Comparison of ENCODE assay signal across 8 cellular contexts in the genomic region with DNA sequence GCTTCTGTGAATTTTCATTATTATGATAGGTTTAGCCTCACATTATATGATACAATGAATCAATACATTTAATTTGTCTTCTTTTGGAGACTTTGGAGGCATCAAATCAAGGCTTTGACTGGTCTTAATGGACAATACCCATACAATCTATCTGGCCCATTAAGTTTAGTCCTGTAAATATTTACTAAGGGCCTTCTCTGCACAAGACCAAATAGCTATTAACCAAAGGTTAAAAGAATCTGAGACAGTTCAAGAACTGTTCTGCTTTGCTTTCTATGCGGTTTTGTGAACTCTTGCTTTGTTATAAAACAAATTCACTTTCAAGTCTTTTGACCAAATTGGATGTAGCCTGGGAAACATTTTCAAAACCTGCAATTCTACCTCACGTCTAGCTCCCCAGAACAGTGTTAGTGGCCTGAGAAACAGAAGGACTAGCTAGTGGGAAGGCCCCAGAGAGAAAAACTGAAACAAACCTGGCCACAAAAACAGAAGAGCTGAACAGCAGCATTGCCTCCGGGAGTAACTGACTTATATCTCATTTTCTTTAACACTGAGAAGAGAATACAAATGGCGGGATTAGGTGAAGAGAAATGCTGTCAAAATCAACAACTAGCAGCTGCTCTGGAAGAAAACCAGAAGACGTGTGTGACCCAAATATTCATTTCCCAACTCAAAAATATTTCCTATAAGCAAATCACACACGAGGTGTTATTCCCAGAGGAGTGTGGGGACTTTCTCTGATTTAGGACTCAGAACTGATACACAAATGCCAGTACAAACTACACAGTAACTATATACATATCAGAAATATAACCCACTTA. TPM values are rescaled to one million over a fixed set of nuclear protein-coding genes. Genes with fewer than 3 reads are reported as not detected.
DNase-seq lines count a peak whose midpoint lies in the region; ATAC-seq and TF ChIP-seq lines count a peak whose summit lies in the region.

No MANE protein-coding gene starts in this region.

- no peaks in the 10 kb centered on the region for H3K27me3 Mint-ChIP-seq in activated CD4-positive, alpha-beta T cell treated with anti-CD3 and anti-CD28 coated beads, Interleukin-2, amount 10 ng/mL, durations not matched to agents 24 days and 14 days

- peaks cover 33% of the 10 kb centered on the region for H3K9me3 Mint-ChIP-seq in activated CD4-positive, alpha-beta T cell treated with anti-CD3 and anti-CD28 coated beads, Interleukin-2, amount 10 ng/mL, durations not matched to agents 24 days and 14 days

- H3K4me1 Mint-ChIP-seq in activated CD4-positive, alpha-beta T cell treated with anti-CD3 and anti-CD28 coated beads, Interleukin-2, amount 10 ng/mL, durations not matched to agents 24 days and 14 days: peaks cover 29% of the 10 kb centered on the region

- peak overlapping the region in 3 of 5 donors; percentile 19 to 57 (median 52) for H3K27ac ChIP-seq in adrenal gland
- peak overlapping the region; percentile 4 to 67 for H3K27ac ChIP-seq in lung (ENCODE audit: low read depth in 1 of 2, low read length in 1 of 2)
- H3K27ac ChIP-seq in thoracic aorta: peak overlapping the region; percentile 40 to 68

- TF ChIP-seq CTCF in adrenal gland (IDR thresholded peaks at IDR 0.05): no peak
- no peak for TF ChIP-seq CTCF in lung (IDR thresholded peaks at IDR 0.05; ENCODE audit: control extremely low read depth, extremely low read depth)
- TF ChIP-seq CTCF in thoracic aorta (IDR thresholded peaks at IDR 0.05): no peak

- peak; percentile 78 for DNase-seq in activated CD4-positive, alpha-beta T cell treated with anti-CD3 and anti-CD28 coated beads, Interleukin-2, amount 10 ng/mL, durations not matched to agents 24 days and 14 days
- DNase-seq in activated CD4-positive, alpha-beta T cell treated with anti-CD3 and anti-CD28 coated beads, Interleukin-2, amount 50 U/mL, for 1 hour: no peak
- DNase-seq in adrenal gland: no peak
- no peak for DNase-seq in lung (ENCODE audit: low spot score)
- no peak for DNase-seq in thoracic aorta (ENCODE audit: low spot score)
- DNase-seq in ecto neural progenitor cell (ENCODE audit: low spot score): no peak
- no peak for DNase-seq in germinal center (ENCODE audit: low spot score)

- no peaks in the 10 kb centered on the region for H3K4me1 ChIP-seq in adrenal gland (replicated peaks in 1 of 2)
- H3K4me1 ChIP-seq in lung (ENCODE audit: control insufficient read depth in 2 of 2, insufficient read depth in 2 of 2, low read length in 2 of 2): peaks cover 0 to 4% of the 10 kb centered on the region in 2 donors
- H3K4me1 ChIP-seq in thoracic aorta (ENCODE audit: control insufficient read depth in 1 of 2, low read depth in 2 of 2): peaks cover 7 to 13% of the 10 kb centered on the region in 2 donors

- WGBS in adrenal gland, 4 donors: 51 to 61% (median 55%) methylated on average over 6 of the region's 6 CpGs
- WGBS in lung, 2 donors: 20 to 24% methylated on average over 6 of the region's 6 CpGs

- H3K4me3 ChIP-seq in adrenal gland (peak overlapping the region in 1 of 4 donors; percentile 43), lung (peak overlapping the region; percentile 16), thoracic aorta (peak overlapping the region; percentile 66)

- H3K27ac Mint-ChIP-seq in activated CD4-positive, alpha-beta T cell treated with anti-CD3 and anti-CD28 coated beads, Interleukin-2, amount 10 ng/mL, durations not matched to agents 24 days and 14 days: peak overlapping the region; percentile 86

- H3K36me3 Mint-ChIP-seq in activated CD4-positive, alpha-beta T cell treated with anti-CD3 and anti-CD28 coated beads, Interleukin-2, amount 10 ng/mL, durations not matched to agents 24 days and 14 days (ENCODE audit: low read depth): peaks cover 43% of the 10 kb centered on the region

- no peak for TF ChIP-seq POLR2A in adrenal gland (IDR thresholded peaks at IDR 0.05)

- intact Hi-C loops in activated CD4-positive, alpha-beta T cell treated with anti-CD3 and anti-CD28 coated beads, Interleukin-2, amount 10 ng/mL, durations not matched to agents 24 days and 14 days (cut with micrococcal nuclease): loop anchor here (1.0 to 5.0 kb wide), 5 partner anchors 15 to 671 kb away; a partner anchor contains a TSS
- intact Hi-C loops in adrenal gland (cut with DNase I): no loop called here

- H3K27me3 ChIP-seq in adrenal gland: no peaks in the 10 kb centered on the region
- no peaks in the 10 kb centered on the region for H3K27me3 ChIP-seq in lung (ENCODE audit: control insufficient read depth, insufficient read depth)
- no peaks in the 10 kb centered on the region for H3K27me3 ChIP-seq in thoracic aorta (replicated peaks; ENCODE audit: insufficient read depth)

- H3K36me3 ChIP-seq in adrenal gland (replicated peaks in 1 of 2): no peaks in the 10 kb centered on the region
- H3K36me3 ChIP-seq in lung (ENCODE audit: control insufficient read depth in 2 of 2, insufficient read depth in 2 of 2, low read length in 2 of 2): peaks cover 0 to 5% of the 10 kb centered on the region in 2 donors
- peaks cover 12% of the 10 kb centered on the region for H3K36me3 ChIP-seq in thoracic aorta

- peak; percentile 41 for ATAC-seq in HG03196 (IDR thresholded peaks at IDR 0.05; ENCODE audit: unreplicated experiment)
- no peak for ATAC-seq in lung (ENCODE audit: insufficient read depth, low FRiP score)
- no peak for ATAC-seq in thoracic aorta (ENCODE audit: insufficient number of reproducible peaks, low FRiP score, low read depth)

- H3K9me3 ChIP-seq in adrenal gland (replicated peaks in 1 of 3): no peaks in the 10 kb centered on the region
- H3K9me3 ChIP-seq in lung (ENCODE audit: control insufficient read depth in 2 of 2, insufficient read depth in 1 of 2, low read length in 1 of 2): peaks cover 0 to 2% of the 10 kb centered on the region in 2 donors
- H3K9me3 ChIP-seq in thoracic aorta: no peaks in the 10 kb centered on the region

- H3K4me3 Mint-ChIP-seq in activated CD4-positive, alpha-beta T cell treated with anti-CD3 and anti-CD28 coated beads, Interleukin-2, amount 10 ng/mL, durations not matched to agents 24 days and 14 days: peak overlapping the region; percentile 81

RNA-seq across cellular contexts. Expression of a gene that starts 0.5 kb away (rescaled TPM):
- total RNA-seq in activated CD4-positive, alpha-beta T cell treated with anti-CD3 and anti-CD28 coated beads, Interleukin-2, amount 10 ng/mL, durations not matched to agents 24 days and 14 days: 0.85 and 2.6 TPM in 2 replicates
- total RNA-seq in adrenal gland: 10 to 100 TPM; 13.2 to 60.0 (median 16.5) TPM
- polyA plus RNA-seq in adrenal gland: 1 to 10 TPM; 2.5 to 5.9 (median 2.8) TPM
- 10 to 100 TPM; 24.1 to 26.6 TPM for total RNA-seq in lung
- polyA plus RNA-seq in lung: 10 to 100 TPM in 1 of 2 donors, 1 to 10 TPM in 1; 2.4 to 31.4 TPM
- total RNA-seq in thoracic aorta: 10 to 100 TPM; 16.1 to 36.3 TPM

RNA-seq across cellular contexts. Expression of a gene that starts 21.3 kb away (rescaled TPM):
- total RNA-seq in activated CD4-positive, alpha-beta T cell treated with anti-CD3 and anti-CD28 coated beads, Interleukin-2, amount 10 ng/mL, durations not matched to agents 24 days and 14 days: not detected in 2 replicates
- under 1 TPM in 5 of 8 donors, not detected in 3; 0.11 to 0.60 (median 0.19) TPM for total RNA-seq in adrenal gland
- polyA plus RNA-seq in adrenal gland: under 1 TPM; 0.11 to 0.40 (median 0.13) TPM
- total RNA-seq in lung: 1 to 10 TPM in 1 of 2 donors, under 1 TPM in 1; 0.46 to 4.4 TPM
- under 1 TPM; 0.14 to 0.73 TPM for polyA plus RNA-seq in lung
- total RNA-seq in thoracic aorta: under 1 TPM; 0.28 to 0.81 TPM

RNA-seq across cellular contexts. Expression of a gene that starts 52.6 kb away (rescaled TPM):
- total RNA-seq in activated CD4-positive, alpha-beta T cell treated with anti-CD3 and anti-CD28 coated beads, Interleukin-2, amount 10 ng/mL, durations not matched to agents 24 days and 14 days: 0.88 and 1.1 TPM in 2 replicates
- total RNA-seq in adrenal gland (10 to 100 TPM in 1 of 8 donors, 1 to 10 TPM in 7; 2.8 to 14.4 (median 6.6) TPM), lung (1 to 10 TPM; 5.7 to 6.3 TPM), thoracic aorta (1 to 10 TPM; 1.8 to 3.5 TPM)
- polyA plus RNA-seq in adrenal gland (1 to 10 TPM in 2 of 3 donors, under 1 TPM in 1; 0.80 to 2.6 (median 1.0) TPM), lung (1 to 10 TPM in 1 of 2 donors, under 1 TPM in 1; 0.53 to 4.3 TPM)
